Comparison of ENCODE assay signal across 8 cellular contexts in the genomic region with DNA sequence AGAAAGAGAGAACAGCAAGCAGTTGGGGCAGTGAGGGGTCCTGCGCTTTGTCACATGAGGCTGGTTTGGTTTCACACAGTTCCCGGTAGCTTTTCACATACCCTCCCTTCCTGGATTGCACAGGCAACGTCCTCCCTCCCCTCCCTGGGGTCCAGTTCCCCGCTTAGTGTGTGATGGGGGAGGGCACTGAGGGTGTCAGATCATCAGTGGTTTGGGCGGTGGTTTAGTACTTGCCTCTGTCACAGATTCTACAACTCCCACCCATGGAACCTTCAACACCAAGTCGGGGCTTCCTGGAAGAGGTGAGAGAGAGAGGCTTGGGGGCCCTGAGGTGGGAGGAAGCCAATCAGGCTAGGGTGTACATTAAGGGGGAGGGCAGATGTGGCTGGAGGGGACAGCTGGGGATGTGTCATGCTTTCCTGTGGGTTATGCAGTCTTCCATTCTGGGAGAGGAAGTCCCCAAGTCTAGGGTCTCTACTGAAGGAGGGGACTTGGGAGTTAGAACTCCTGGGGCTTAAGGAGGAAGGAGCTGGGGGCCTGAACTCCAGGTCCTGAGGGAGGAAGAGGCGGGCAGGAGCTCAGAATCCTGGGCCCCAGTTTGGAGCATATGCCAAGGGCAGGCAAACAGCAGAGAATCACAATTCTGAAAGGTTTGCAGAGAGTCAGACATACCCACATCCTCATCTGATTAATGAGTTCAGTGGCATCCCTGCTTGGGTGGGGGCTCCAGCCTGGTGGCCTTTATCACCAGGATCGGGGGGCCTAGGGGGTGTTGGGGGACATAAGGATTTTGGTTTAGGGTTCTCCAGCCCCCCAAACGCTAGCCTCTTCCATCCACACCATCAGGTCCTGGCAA. TPM values are rescaled to one million over a fixed set of nuclear protein-coding genes. Genes with fewer than 3 reads are reported as not detected.
A peak's percentile ranks its signal among the peaks of the same experiment; 100 is the strongest.
DNase-seq lines count a peak whose midpoint lies in the region; ATAC-seq and TF ChIP-seq lines count a peak whose summit lies in the region.

A gene with protein sequence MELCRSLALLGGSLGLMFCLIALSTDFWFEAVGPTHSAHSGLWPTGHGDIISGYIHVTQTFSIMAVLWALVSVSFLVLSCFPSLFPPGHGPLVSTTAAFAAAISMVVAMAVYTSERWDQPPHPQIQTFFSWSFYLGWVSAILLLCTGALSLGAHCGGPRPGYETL (minus strand): TSS at position 6 of the 856 bp plus-strand sequence. CDS start 119 bp downstream, outside the sequence.

- H3K9me3 ChIP-seq in thyroid gland, result no peaks in the 10 kb centered on the region

- DNase-seq in activated B cell treated with CpG ODN at 0.5 μM for 24 hours, result no peak
- peak; percentile 32 for DNase-seq in effector CD4-positive, alpha-beta T cell
- DNase-seq in stimulated activated CD8-positive, alpha-beta memory T cell treated with anti-CD3 and anti-CD28 coated beads, Interleukin-4, amount 100 ng/mL, for 48 hours, result peak; percentile 89
- DNase-seq in thyroid gland, result no peak

- TF ChIP-seq CTCF in activated B cell treated with CpG ODN at 0.5 μM for 24 hours (IDR thresholded peaks at IDR 0.05), result no peak
- no peak for TF ChIP-seq CTCF in thyroid gland (IDR thresholded peaks at IDR 0.05)

- CTCF ChIA-PET in activated B cell treated with CpG ODN at 0.5 μM for 24 hours (lab: Charles Lee), result no interaction called here

- peak; percentile 38 for ATAC-seq in HG02610 (IDR thresholded peaks at IDR 0.05; ENCODE audit: unreplicated experiment)
- peak; percentile 16 for ATAC-seq in activated B cell treated with CpG ODN at 0.5 μM for 24 hours (ENCODE audit: low read depth)
- ATAC-seq in GM21723 (IDR thresholded peaks at IDR 0.05; ENCODE audit: unreplicated experiment), result no peak
- no peak for ATAC-seq in GM21825 (IDR thresholded peaks at IDR 0.05; ENCODE audit: unreplicated experiment)
- ATAC-seq in HG03432 (IDR thresholded peaks at IDR 0.05; ENCODE audit: unreplicated experiment), result no peak

- peaks cover 10% of the 10 kb centered on the region for H3K4me1 Mint-ChIP-seq in activated B cell treated with CpG ODN at 0.5 μM for 24 hours

- WGBS in thyroid gland, 2 donors, result 46 to 60% methylated on average over 9 of the region's 9 CpGs

- H3K36me3 Mint-ChIP-seq in activated B cell treated with CpG ODN at 0.5 μM for 24 hours (ENCODE audit: low read depth), result no peaks in the 10 kb centered on the region

- H3K27me3 Mint-ChIP-seq in activated B cell treated with CpG ODN at 0.5 μM for 24 hours, result no peaks in the 10 kb centered on the region

- POLR2A ChIA-PET in activated B cell treated with CpG ODN at 0.5 μM for 24 hours (lab: Charles Lee), result interaction anchor here (1.0 kb wide), 1 partner anchor 33 kb away, joined by 3 read pairs; no protein-coding TSS in a partner anchor

- H3K4me1 ChIP-seq in thyroid gland, result peaks cover 0 to 6% of the 10 kb centered on the region in 2 donors

- intact Hi-C loops in activated B cell treated with CpG ODN at 0.5 μM for 24 hours (cut with micrococcal nuclease), result no loop called here
- intact Hi-C loops in thyroid gland (cut with DNase I), result no loop called here

- H3K4me3 Mint-ChIP-seq in activated B cell treated with CpG ODN at 0.5 μM for 24 hours, result no peak within 1 kb of the TSS

- H3K27ac ChIP-seq in thyroid gland, result no peak within 1 kb of the TSS

- TF ChIP-seq POLR2A in thyroid gland (IDR thresholded peaks at IDR 0.05), result no peak

- H3K36me3 ChIP-seq in thyroid gland, result no peaks in the 10 kb centered on the region

- H3K9me3 Mint-ChIP-seq in activated B cell treated with CpG ODN at 0.5 μM for 24 hours, result no peaks in the 10 kb centered on the region

- no peaks in the 10 kb centered on the region for H3K27me3 ChIP-seq in thyroid gland

- no peak within 1 kb of the TSS for H3K4me3 ChIP-seq in thyroid gland (replicated peaks in 1 of 3)

- peak within 1 kb of the TSS; percentile 47 for H3K27ac Mint-ChIP-seq in activated B cell treated with CpG ODN at 0.5 μM for 24 hours

RNA-seq across cellular contexts. Expression of the gene that starts here (rescaled TPM):
- 1.6 and 2.1 TPM in 2 replicates for total RNA-seq in activated B cell treated with CpG ODN at 0.5 μM for 24 hours
- total RNA-seq in thyroid gland, result 1 to 10 TPM in 1 of 4 donors, under 1 TPM in 1, not detected in 2; 0.54 to 2.2 TPM

Comparison
In these comparisons a context has a peak if more than half of its experiments do, and no peak if none do; other contexts are left out.
1. ATAC-seq: peak in HG02610 (single experiment) and activated B cell treated with CpG ODN at 0.5 μM for 24 hours (single experiment); none in GM21723 (single experiment), GM21825 (single experiment) and HG03432 (single experiment).
2. DNase-seq: peak in effector CD4-positive, alpha-beta T cell (single experiment) and stimulated activated CD8-positive, alpha-beta memory T cell treated with anti-CD3 and anti-CD28 coated beads, Interleukin-4, amount 100 ng/mL, for 48 hours (single experiment); none in activated B cell treated with CpG ODN at 0.5 μM for 24 hours (single experiment) and thyroid gland (0 of 2).